Comparison of ENCODE assay signal across 14 cellular contexts in genomic region chr13:32984857-32985626, GRCh38. TPM values are rescaled to one million over a fixed set of nuclear protein-coding genes. Genes with fewer than 3 reads are reported as not detected.
DNase-seq lines count a peak whose midpoint lies in the region; TF ChIP-seq lines count a peak whose summit lies in the region.
"Had no signal": no experiment of that assay in that cellular context is flagged by ENCODE, and none has a peak within 500 bp of the region (broad histone marks: within the 10 kb centered on the region; RNA-seq: fewer than 3 reads in every experiment).

No MANE protein-coding gene starts in this region.

- no peak for TF ChIP-seq CTCF in 22Rv1 (IDR thresholded peaks at IDR 0.05)
- no peak for TF ChIP-seq CTCF in breast epithelium (IDR thresholded peaks at IDR 0.05)

- no peaks in the 10 kb centered on the region for H3K9me3 ChIP-seq in breast epithelium
- H3K9me3 ChIP-seq: HAP-1 had no signal

- no peaks in the 10 kb centered on the region for H3K27me3 ChIP-seq in breast epithelium

- H3K4me1 ChIP-seq in breast epithelium, result no peaks in the 10 kb centered on the region
- H3K4me1 ChIP-seq: HAP-1 had no signal

- H3K36me3 ChIP-seq in breast epithelium, result no peaks in the 10 kb centered on the region
- H3K36me3 ChIP-seq: HAP-1 had no signal

- H3K27ac ChIP-seq in 22Rv1 (peak overlapping the region; percentile 74), breast epithelium (peak overlapping the region in 1 of 2 donors; percentile 51)

- intact Hi-C loops in breast epithelium (cut with DNase I; ENCODE audit: low total_unique reads), result no loop called here

- no peak for TF ChIP-seq POLR2A in breast epithelium (IDR thresholded peaks at IDR 0.05)

- no peak overlapping the region for H3K4me3 ChIP-seq in breast epithelium
- H3K4me3 ChIP-seq: HAP-1 had no signal

- DNase-seq in H4 (ENCODE audit: low spot score) (peak; percentile 52), NCI-H345 treated with DMSO at 0.1 percent for 48 hours (lab: John Stamatoyannopoulos, UW; ENCODE audit: unreplicated experiment) (peak; percentile 65), breast epithelium (ENCODE audit: low spot score in 2 of 2) (peak; percentile 62 to 88), germinal center (ENCODE audit: low spot score) (no peak), AML-193 (lab: John Stamatoyannopoulos, UW) (no peak), amniotic stem cell (lab: John Stamatoyannopoulos, UW) (no peak)
- DNase-seq in activated T-cell treated with anti-CD3 and anti-CD28 coated beads, Interleukin-2, amount 50 U/mL, for 1 hour, result no peak
- DNase-seq: activated naive CD4-positive, alpha-beta T cell treated with anti-CD3 and anti-CD28 coated beads, Interleukin-2, amount 10 ng/mL, durations not matched to agents 7 days and 5 days; central memory CD4-positive, alpha-beta T cell; stimulated activated CD8-positive, alpha-beta memory T cell treated with anti-CD3 and anti-CD28 coated beads, Interleukin-4, amount 100 ng/mL, for 48 hours; SW 1271 had no signal

RNA-seq across cellular contexts. Expression of gene KL, which starts 31.2 kb away (rescaled TPM):
- total RNA-seq in H4 (2014; rRNA removed; shearing (Covaris generic)), result not detected in 2 replicates
- 1 to 10 TPM; 2.7 to 4.3 (median 2.9) TPM for total RNA-seq in breast epithelium
- total RNA-seq: osteoblast had no signal

Comparison
In these comparisons a context has a peak if more than half of its experiments do, and no peak if none do; other contexts are left out.
1. DNase-seq: peak in H4 (single experiment), NCI-H345 treated with DMSO at 0.1 percent for 48 hours (single experiment) and breast epithelium (2 of 2); none in germinal center (single experiment), AML-193 (0 of 2), amniotic stem cell (single experiment) and activated T-cell treated with anti-CD3 and anti-CD28 coated beads, Interleukin-2, amount 50 U/mL, for 1 hour (single experiment).